1 cellular context compared by ENCODE assay signal in genomic region chr14:38256358-38256840, GRCh38.
TF ChIP-seq lines count a peak whose summit lies in the region.

No MANE protein-coding gene starts in this region.

TF ChIP-seq in WTC11, 78 proteins besides CTCF, POLR2A, EP300 and RAD21 (continued from another document):
- no peak for TF ChIP-seq ZNF281 (CRISPR knock-in tag; IDR thresholded peaks at IDR 0.05)
- no peak for TF ChIP-seq AR (CRISPR knock-in tag; IDR thresholded peaks at IDR 0.05)
- TF ChIP-seq PREB (CRISPR knock-in tag; IDR thresholded peaks at IDR 0.05; ENCODE audit: borderline replicate concordance): no peak
- no peak for TF ChIP-seq ATF2 (CRISPR knock-in tag; IDR thresholded peaks at IDR 0.05; ENCODE audit: borderline replicate concordance, low read depth)
- TF ChIP-seq E2F4 (CRISPR knock-in tag; IDR thresholded peaks at IDR 0.05; ENCODE audit: borderline replicate concordance, low read depth): no peak
- no peak for TF ChIP-seq FOXP1 (CRISPR knock-in tag; IDR thresholded peaks at IDR 0.05; ENCODE audit: borderline replicate concordance)
- TF ChIP-seq ZNF232 (CRISPR knock-in tag; IDR thresholded peaks at IDR 0.05): no peak
- TF ChIP-seq RELA (CRISPR knock-in tag; IDR thresholded peaks at IDR 0.05; ENCODE audit: borderline replicate concordance): no peak
- TF ChIP-seq CREB1 (CRISPR knock-in tag; IDR thresholded peaks at IDR 0.05): no peak
- TF ChIP-seq ELF4 (CRISPR knock-in tag; IDR thresholded peaks at IDR 0.05; ENCODE audit: low read depth): no peak
- TF ChIP-seq ZBTB43 (CRISPR knock-in tag; IDR thresholded peaks at IDR 0.05): no peak
- TF ChIP-seq SP1 (CRISPR knock-in tag; conservative IDR thresholded peaks at IDR 0.05): no peak
- TF ChIP-seq TEAD4 (CRISPR knock-in tag; IDR thresholded peaks at IDR 0.05): no peak
